In the genomic region with DNA sequence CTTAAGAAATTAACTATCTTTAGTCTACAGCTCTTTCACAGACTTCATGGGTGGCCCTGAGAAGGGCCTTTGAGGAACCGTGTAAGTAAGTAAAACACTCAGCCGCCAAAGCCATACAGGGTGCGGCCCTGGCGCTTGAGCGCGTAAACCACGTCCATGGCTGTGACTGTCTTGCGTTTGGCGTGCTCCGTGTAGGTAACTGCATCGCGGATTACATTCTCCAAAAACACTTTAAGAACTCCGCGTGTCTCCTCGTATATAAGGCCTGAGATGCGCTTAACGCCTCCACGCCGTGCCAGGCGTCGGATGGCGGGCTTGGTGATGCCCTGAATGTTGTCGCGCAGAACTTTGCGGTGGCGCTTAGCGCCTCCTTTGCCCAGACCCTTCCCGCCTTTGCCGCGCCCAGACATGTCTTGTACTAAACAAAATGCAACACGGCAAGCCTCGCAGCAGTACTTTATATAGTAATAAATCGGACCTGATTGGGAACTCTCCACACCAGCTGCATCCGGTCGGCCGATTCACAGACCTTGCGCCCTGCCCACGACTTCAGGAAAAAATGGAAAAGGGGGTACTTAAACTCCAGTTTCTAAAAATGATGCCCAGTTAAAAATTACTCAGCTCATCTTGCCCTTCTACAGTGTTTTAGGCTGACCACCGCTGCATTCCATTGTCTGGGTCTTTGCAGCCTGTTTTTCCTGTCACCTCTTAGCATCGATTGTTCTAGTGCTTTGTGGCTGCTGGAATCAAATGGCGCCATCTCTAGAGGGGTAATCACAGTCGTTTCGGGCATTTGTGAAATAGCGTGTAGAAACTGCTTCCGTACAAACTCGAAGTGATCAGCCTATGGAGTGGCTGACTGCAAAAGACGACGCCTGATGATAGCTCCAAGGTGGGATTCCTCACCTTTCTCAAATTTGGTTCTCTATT, we compare ENCODE assay signal across 8 cellular contexts. TPM values are rescaled to one million over a fixed set of nuclear protein-coding genes. Genes with fewer than 3 reads are reported as not detected.
A peak's percentile ranks its signal among the peaks of the same experiment; 100 is the strongest.
DNase-seq lines count a peak whose midpoint lies in the region; ATAC-seq and TF ChIP-seq lines count a peak whose summit lies in the region.

No MANE protein-coding gene starts in this region.

- no peak for TF ChIP-seq EP300 in neural cell (conservative IDR thresholded peaks at IDR 0.05; ENCODE audit: poor library complexity, severe bottlenecking)

- H3K9me3 ChIP-seq in neural cell (ENCODE audit: low read length) (no peaks in the 10 kb centered on the region), WERI-Rb-1 (ENCODE audit: severe bottlenecking) (peaks cover 19% of the 10 kb centered on the region)

- no peaks in the 10 kb centered on the region for H4K20me1 ChIP-seq in neural cell (ENCODE audit: insufficient read depth)

- no peak for TF ChIP-seq RAD21 in neural cell (conservative IDR thresholded peaks at IDR 0.05)

- peak; percentile 29 for ATAC-seq in HG02973 (IDR thresholded peaks at IDR 0.05; ENCODE audit: unreplicated experiment)

- H3K4me3 ChIP-seq in neural cell (ENCODE audit: low read length) = peak overlapping the region; percentile 74
- no peak overlapping the region for H3K4me3 ChIP-seq in WERI-Rb-1 (ENCODE audit: low read depth, low read length)

- H2AFZ ChIP-seq in neural cell (ENCODE audit: low read depth, low read length) = no peak overlapping the region

- peaks cover 22% of the 10 kb centered on the region for H3K27me3 ChIP-seq in neural cell (ENCODE audit: insufficient read depth, low read depth, low read length)
- no peaks in the 10 kb centered on the region for H3K27me3 ChIP-seq in WERI-Rb-1 (ENCODE audit: insufficient read depth, low read depth, severe bottlenecking)

- no peaks in the 10 kb centered on the region for H3F3A ChIP-seq in neural cell (ENCODE audit: insufficient read depth, low read length, poor library complexity, severe bottlenecking)

- H3K36me3 ChIP-seq in neural cell (ENCODE audit: insufficient read depth, low read length) (no peaks in the 10 kb centered on the region), WERI-Rb-1 (no peaks in the 10 kb centered on the region)

- no peaks in the 10 kb centered on the region for H3K79me2 ChIP-seq in neural cell (replicated peaks; ENCODE audit: insufficient read depth, low read length)

- no peaks in the 10 kb centered on the region for H3K9me2 ChIP-seq in neural cell (ENCODE audit: insufficient read depth, low read length)

- TF ChIP-seq CTCF in neural cell (IDR thresholded peaks at IDR 0.05; ENCODE audit: poor library complexity, severe bottlenecking) = no peak
- TF ChIP-seq CTCF in WERI-Rb-1 (IDR thresholded peaks at IDR 0.05; ENCODE audit: low read depth, low read length) = no peak

- no peak overlapping the region for H3K9ac ChIP-seq in neural cell (ENCODE audit: low read length)

- H3K27ac ChIP-seq in neural cell (ENCODE audit: low read length) (no peak overlapping the region), WERI-Rb-1 (no peak overlapping the region)

- DNase-seq in ELF-1 (ENCODE audit: low read depth, low spot score) (peak; percentile 95), NCI-H748 treated with DMSO at 0.1 percent for 48 hours (lab: John Stamatoyannopoulos, UW) (peak; percentile 95), fibroblast of gingiva (ENCODE audit: low read depth) (peak; percentile 78), ureter (ENCODE audit: low spot score) (peak; percentile 78), WERI-Rb-1 (no peak)
- peak; percentile 70 for DNase-seq in activated T-cell treated with anti-CD3 and anti-CD28 coated beads, Interleukin-2, amount 50 U/mL, for 1 hour

- no peak overlapping the region for H3K4me2 ChIP-seq in neural cell (ENCODE audit: low read length)

TF ChIP-seq in neural cell, 6 proteins besides CTCF, POLR2A, EP300 and RAD21:
- no peak for TF ChIP-seq TAF1 (IDR thresholded peaks at IDR 0.05; ENCODE audit: low read depth)
- TF ChIP-seq, protein P1, sequence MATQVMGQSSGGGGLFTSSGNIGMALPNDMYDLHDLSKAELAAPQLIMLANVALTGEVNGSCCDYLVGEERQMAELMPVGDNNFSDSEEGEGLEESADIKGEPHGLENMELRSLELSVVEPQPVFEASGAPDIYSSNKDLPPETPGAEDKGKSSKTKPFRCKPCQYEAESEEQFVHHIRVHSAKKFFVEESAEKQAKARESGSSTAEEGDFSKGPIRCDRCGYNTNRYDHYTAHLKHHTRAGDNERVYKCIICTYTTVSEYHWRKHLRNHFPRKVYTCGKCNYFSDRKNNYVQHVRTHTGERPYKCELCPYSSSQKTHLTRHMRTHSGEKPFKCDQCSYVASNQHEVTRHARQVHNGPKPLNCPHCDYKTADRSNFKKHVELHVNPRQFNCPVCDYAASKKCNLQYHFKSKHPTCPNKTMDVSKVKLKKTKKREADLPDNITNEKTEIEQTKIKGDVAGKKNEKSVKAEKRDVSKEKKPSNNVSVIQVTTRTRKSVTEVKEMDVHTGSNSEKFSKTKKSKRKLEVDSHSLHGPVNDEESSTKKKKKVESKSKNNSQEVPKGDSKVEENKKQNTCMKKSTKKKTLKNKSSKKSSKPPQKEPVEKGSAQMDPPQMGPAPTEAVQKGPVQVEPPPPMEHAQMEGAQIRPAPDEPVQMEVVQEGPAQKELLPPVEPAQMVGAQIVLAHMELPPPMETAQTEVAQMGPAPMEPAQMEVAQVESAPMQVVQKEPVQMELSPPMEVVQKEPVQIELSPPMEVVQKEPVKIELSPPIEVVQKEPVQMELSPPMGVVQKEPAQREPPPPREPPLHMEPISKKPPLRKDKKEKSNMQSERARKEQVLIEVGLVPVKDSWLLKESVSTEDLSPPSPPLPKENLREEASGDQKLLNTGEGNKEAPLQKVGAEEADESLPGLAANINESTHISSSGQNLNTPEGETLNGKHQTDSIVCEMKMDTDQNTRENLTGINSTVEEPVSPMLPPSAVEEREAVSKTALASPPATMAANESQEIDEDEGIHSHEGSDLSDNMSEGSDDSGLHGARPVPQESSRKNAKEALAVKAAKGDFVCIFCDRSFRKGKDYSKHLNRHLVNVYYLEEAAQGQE (IDR thresholded peaks at IDR 0.05; ENCODE audit: borderline replicate concordance) = no peak
- TF ChIP-seq POLR2AphosphoS5 (IDR thresholded peaks at IDR 0.05) = no peak
- TF ChIP-seq EZH2 (IDR thresholded peaks at IDR 0.05; ENCODE audit: borderline replicate concordance, insufficient read depth, low read length, poor library complexity, severe bottlenecking) = no peak
- no peak for TF ChIP-seq SMC3 (conservative IDR thresholded peaks at IDR 0.05; ENCODE audit: poor library complexity)
- TF ChIP-seq MXI1 (conservative IDR thresholded peaks at IDR 0.05; ENCODE audit: poor library complexity, severe bottlenecking) = no peak

RNA-seq across cellular contexts. Expression of gene OR2B2, which starts 38.8 kb away (rescaled TPM):
- polyA plus RNA-seq in neural cell = not detected in 2 replicates
- not detected in 2 replicates for polyA minus RNA-seq in neural cell
- total RNA-seq in ureter = not detected
